Comparison of ENCODE assay signal across 8 cellular contexts in genomic region chrX:153460826-153461225, GRCh38. TPM values are rescaled to one million over a fixed set of nuclear protein-coding genes. Genes with fewer than 3 reads are reported as not detected.
A peak's percentile ranks its signal among the peaks of the same experiment; 100 is the strongest.
DNase-seq lines count a peak whose midpoint lies in the region; ATAC-seq, FAIRE-seq and TF ChIP-seq lines count a peak whose summit lies in the region.

No MANE protein-coding gene starts in this region.

- H3K9me3 ChIP-seq in CD4-positive, alpha-beta memory T cell (ENCODE audit: control insufficient read depth in 1 of 2, low read length in 2 of 2) = no peaks in the 10 kb centered on the region
- H3K9me3 ChIP-seq in RWPE2 (ENCODE audit: severe bottlenecking) = no peaks in the 10 kb centered on the region
- H3K9me3 ChIP-seq in astrocyte (ENCODE audit: insufficient read depth, low read depth, low read length) = no peaks in the 10 kb centered on the region
- no peaks in the 10 kb centered on the region for H3K9me3 ChIP-seq in kidney (ENCODE audit: control insufficient read depth in 1 of 2, low read length in 2 of 2)

- no peaks in the 10 kb centered on the region for H4K20me1 ChIP-seq in astrocyte (ENCODE audit: insufficient read depth, low read length)

- no peak overlapping the region for H2AFZ ChIP-seq in astrocyte (ENCODE audit: low read depth, low read length)

- H3K4me2 ChIP-seq in astrocyte (ENCODE audit: low read length) = no peak overlapping the region

- no peaks in the 10 kb centered on the region for H3K9me3 Mint-ChIP-seq in CD4-positive, alpha-beta memory T cell
- no peaks in the 10 kb centered on the region for H3K9me3 Mint-ChIP-seq in astrocyte (ENCODE audit: unreplicated experiment)

- peaks cover 7% of the 10 kb centered on the region for H3K36me3 ChIP-seq in CD4-positive, alpha-beta memory T cell (ENCODE audit: insufficient read depth, low read length)
- H3K36me3 ChIP-seq in RWPE2 (ENCODE audit: low read depth) = peaks cover 4% of the 10 kb centered on the region; the same call in 1 of the 2 replicates
- H3K36me3 ChIP-seq in astrocyte (ENCODE audit: insufficient read depth, low read length) = no peaks in the 10 kb centered on the region
- H3K36me3 ChIP-seq in kidney (ENCODE audit: control insufficient read depth in 1 of 2, insufficient read depth in 2 of 2, low read length in 2 of 2) = peaks cover 0 to 2% of the 10 kb centered on the region in 2 donors

- no peak overlapping the region for H3K4me3 Mint-ChIP-seq in CD4-positive, alpha-beta memory T cell
- no peak overlapping the region for H3K4me3 Mint-ChIP-seq in astrocyte (ENCODE audit: unreplicated experiment)

- H3K4me3 ChIP-seq in CD4-positive, alpha-beta memory T cell (ENCODE audit: low read length in 2 of 2) = no peak overlapping the region
- H3K4me3 ChIP-seq in RWPE2 (ENCODE audit: severe bottlenecking) (no peak overlapping the region), astrocyte (ENCODE audit: insufficient read depth, low read depth, low read length) (no peak overlapping the region), kidney (ENCODE audit: low read length in 2 of 2) (no peak overlapping the region)

- H3K79me2 ChIP-seq in astrocyte (ENCODE audit: insufficient read depth, low read length) = no peaks in the 10 kb centered on the region

- ATAC-seq in RWPE2 (ENCODE audit: low read depth) (peak; percentile 62; the same call in 1 of the 3 replicates), HG03108 (IDR thresholded peaks at IDR 0.05; ENCODE audit: unreplicated experiment) (no peak)

- CTCF ChIA-PET in CD4-positive, alpha-beta memory T cell (lab: Charles Lee; ENCODE audit: partially characterized antibody) = interaction anchor here (0.7 to 4.1 kb wide), 9 partner anchors 9 to 402 kb away, joined by 3 to 36 read pairs (median 3); partner anchors contain the start of genes TREX2 and ZFP92

- H3K27me3 Mint-ChIP-seq in CD4-positive, alpha-beta memory T cell = no peaks in the 10 kb centered on the region
- no peaks in the 10 kb centered on the region for H3K27me3 Mint-ChIP-seq in astrocyte (ENCODE audit: low read depth, unreplicated experiment)

- FAIRE-seq in astrocyte (lab: Jason Lieb, UNC) = peak; percentile 39
- no peak for FAIRE-seq in kidney (lab: Jason Lieb, UNC)

- TF ChIP-seq CTCF in RWPE2 (IDR thresholded peaks at IDR 0.05; ENCODE audit: poor library complexity, severe bottlenecking) = peak; percentile 56
- peak; percentile 51 for TF ChIP-seq CTCF in astrocyte (IDR thresholded peaks at IDR 0.05; ENCODE audit: insufficient read depth, low read depth, low read length)
- TF ChIP-seq CTCF in kidney (IDR thresholded peaks at IDR 0.05; ENCODE audit: borderline replicate concordance, extremely low read depth, insufficient read depth) = peak; percentile 44

- DNase-seq in CD4-positive, alpha-beta memory T cell = peak in 4 of 5 donors; percentile 30 to 47 (median 38)
- peak; percentile 23 for DNase-seq in H4 (ENCODE audit: low spot score)
- DNase-seq in RWPE2 (ENCODE audit: low spot score) = no peak
- DNase-seq in astrocyte (ENCODE audit: low read depth) = no peak
- peak; percentile 77 for DNase-seq in kidney
- peak; percentile 17 to 26 (median 18) for DNase-seq in stimulated activated CD4-positive, alpha-beta T cell treated with anti-CD3 and anti-CD28 coated beads, TNF-alpha, amount 100 ng/mL, for 4 hours (ENCODE audit: low read depth in 3 of 3)
- no peak for DNase-seq in KG1 (lab: John Stamatoyannopoulos, UW)

- intact Hi-C loops in CD4-positive, alpha-beta memory T cell (cut with micrococcal nuclease) = loop anchor here (1.0 kb wide), 1 partner anchor 46 kb away; no protein-coding TSS in a partner anchor
- intact Hi-C loops in kidney (cut with DNase I) = no loop called here

- no peaks in the 10 kb centered on the region for H3K27me3 ChIP-seq in CD4-positive, alpha-beta memory T cell (ENCODE audit: insufficient read depth, low read length)
- H3K27me3 ChIP-seq in RWPE2 (ENCODE audit: insufficient read depth, poor library complexity, severe bottlenecking) (no peaks in the 10 kb centered on the region), astrocyte (ENCODE audit: insufficient read depth, low read length) (no peaks in the 10 kb centered on the region)

- H3K36me3 Mint-ChIP-seq in CD4-positive, alpha-beta memory T cell = peaks cover 12 to 31% of the 10 kb centered on the region in 2 donors
- no peaks in the 10 kb centered on the region for H3K36me3 Mint-ChIP-seq in astrocyte (ENCODE audit: low read depth, unreplicated experiment)

- POLR2A ChIA-PET in CD4-positive, alpha-beta memory T cell (lab: Charles Lee; ENCODE audit: partially characterized antibody) = interaction anchor here (0.6 kb wide), 1 partner anchor 9 kb away, joined by 3 read pairs; no protein-coding TSS in a partner anchor

- no peak overlapping the region for H3K27ac Mint-ChIP-seq in CD4-positive, alpha-beta memory T cell
- H3K27ac Mint-ChIP-seq in astrocyte (ENCODE audit: unreplicated experiment) = no peak overlapping the region

- H3K4me1 ChIP-seq in CD4-positive, alpha-beta memory T cell (ENCODE audit: insufficient read depth, low read length) = no peaks in the 10 kb centered on the region
- H3K4me1 ChIP-seq in RWPE2 (ENCODE audit: insufficient read depth, poor library complexity, severe bottlenecking) = no peaks in the 10 kb centered on the region
- peaks cover 14% of the 10 kb centered on the region for H3K4me1 ChIP-seq in astrocyte (ENCODE audit: insufficient read depth, low read length)
- peaks cover 0 to 10% of the 10 kb centered on the region in 2 donors for H3K4me1 ChIP-seq in kidney (ENCODE audit: control insufficient read depth in 1 of 2, insufficient read depth in 1 of 2, low read depth in 1 of 2, low read length in 2 of 2)

- H3K27ac ChIP-seq in CD4-positive, alpha-beta memory T cell (ENCODE audit: low read depth, low read length) = no peak overlapping the region
- H3K27ac ChIP-seq in RWPE2 (ENCODE audit: poor library complexity, severe bottlenecking) (no peak overlapping the region), astrocyte (ENCODE audit: low read depth, low read length) (no peak overlapping the region), kidney (ENCODE audit: low read depth in 2 of 2, low read length in 2 of 2) (no peak overlapping the region)

- H3K4me1 Mint-ChIP-seq in CD4-positive, alpha-beta memory T cell = peaks cover 0 to 1% (median 0%) of the 10 kb centered on the region in 4 donors
- H3K4me1 Mint-ChIP-seq in astrocyte (ENCODE audit: low read depth, unreplicated experiment) = peaks cover 14% of the 10 kb centered on the region

- H3K9ac ChIP-seq in astrocyte (ENCODE audit: low read length) (no peak overlapping the region), kidney (ENCODE audit: low read length in 2 of 2) (no peak overlapping the region)

RNA-seq across cellular contexts. Expression of gene HAUS7, which starts 9.6 kb away (rescaled TPM):
- 10 to 100 TPM; 29.8 to 33.8 TPM for total RNA-seq in CD4-positive, alpha-beta memory T cell
- 10 to 100 TPM; 29.7 to 33.8 TPM for polyA plus RNA-seq in CD4-positive, alpha-beta memory T cell
- 48.6 and 52.4 TPM in 2 replicates for total RNA-seq in H4 (2014; rRNA removed; shearing (Covaris generic))
- total RNA-seq in astrocyte (12.1 and 14.7 TPM in 2 replicates), kidney (28.1 TPM)
- 47.6 TPM for polyA plus RNA-seq in kidney (ENCODE audit: insufficient read depth, low read depth, low replicate concordance)

RNA-seq across cellular contexts. Expression of gene TREX2, which starts 15.0 kb away (rescaled TPM):
- 1 to 10 TPM; 4.0 to 4.5 TPM for total RNA-seq in CD4-positive, alpha-beta memory T cell
- polyA plus RNA-seq in CD4-positive, alpha-beta memory T cell = under 1 TPM in 1 of 2 donors, not detected in 1; 0.63 TPM
- 1.2 TPM in 1 of 2 replicates, not detected in the other for total RNA-seq in H4 (2014; rRNA removed; shearing (Covaris generic))
- total RNA-seq in astrocyte = 0.36 TPM in 1 of 2 replicates, not detected in the other
- total RNA-seq in kidney = 1.4 TPM
- polyA plus RNA-seq in kidney (ENCODE audit: insufficient read depth, low read depth, low replicate concordance) = 0.67 TPM

RNA-seq across cellular contexts. Expression of gene BGN, which starts 34.0 kb away (rescaled TPM):
- total RNA-seq in CD4-positive, alpha-beta memory T cell = not detected
- not detected for polyA plus RNA-seq in CD4-positive, alpha-beta memory T cell
- total RNA-seq in H4 (2014; rRNA removed; shearing (Covaris generic)) = not detected in 2 replicates
- total RNA-seq in astrocyte (50.0 and 87.7 TPM in 2 replicates), kidney (164 TPM)
- 288 TPM for polyA plus RNA-seq in kidney (ENCODE audit: insufficient read depth, low read depth, low replicate concordance)

RNA-seq across cellular contexts. Expression of gene ZFP92, which starts 49.6 kb away (rescaled TPM):
- total RNA-seq in CD4-positive, alpha-beta memory T cell = under 1 TPM; 0.44 to 0.55 TPM
- under 1 TPM; 0.03 to 0.18 TPM for polyA plus RNA-seq in CD4-positive, alpha-beta memory T cell
- not detected in 2 replicates for total RNA-seq in H4 (2014; rRNA removed; shearing (Covaris generic))
- total RNA-seq in astrocyte (0.26 and 0.27 TPM in 2 replicates), kidney (0.91 TPM)
- polyA plus RNA-seq in kidney (ENCODE audit: insufficient read depth, low read depth, low replicate concordance) = 0.47 TPM

RNA-seq across cellular contexts. Expression of gene ATP2B3, which starts 56.6 kb away (rescaled TPM):
- not detected for total RNA-seq in CD4-positive, alpha-beta memory T cell
- under 1 TPM in 1 of 2 donors, not detected in 1; 0.09 TPM for polyA plus RNA-seq in CD4-positive, alpha-beta memory T cell
- total RNA-seq in H4 (2014; rRNA removed; shearing (Covaris generic)) = not detected in 2 replicates
- total RNA-seq in astrocyte (0.46 and 0.52 TPM in 2 replicates), kidney (not detected)
- polyA plus RNA-seq in kidney (ENCODE audit: insufficient read depth, low read depth, low replicate concordance) = 0.37 TPM

Comparison
In these comparisons a context has a peak if more than half of its experiments do, and no peak if none do; other contexts are left out.
1. DNase-seq: peak in CD4-positive, alpha-beta memory T cell (4 of 5), H4 (single experiment), kidney (single experiment) and stimulated activated CD4-positive, alpha-beta T cell treated with anti-CD3 and anti-CD28 coated beads, TNF-alpha, amount 100 ng/mL, for 4 hours (3 of 3); none in RWPE2 (single experiment), astrocyte (single experiment) and KG1 (single experiment).
2. RNA of gene BGN, which starts 34.0 kb away (total RNA-seq): 164 TPM in kidney (single experiment) and 50.0 to 87.7 TPM in astrocyte; not detected in CD4-positive, alpha-beta memory T cell and not detected in H4; every median in the first group is over 10 times any median in the second.
3. Peak in every context shown above with its lines, with median percentiles within 50 percentile points of each other: CTCF ChIP-seq.